In genomic region chr12:105032703-105033357, GRCh38 we compare ENCODE assay signal across 20 cellular contexts.
"Had no signal": no experiment of that assay in that cellular context is flagged by ENCODE, and none has a peak within 500 bp of the region (broad histone marks: within the 10 kb centered on the region; RNA-seq: fewer than 3 reads in every experiment).

No MANE protein-coding gene starts in this region.

- H3K9me3 ChIP-seq: left lung had no signal

- H3K27ac Mint-ChIP-seq: activated CD4-positive, alpha-beta T cell treated with anti-CD3 and anti-CD28 coated beads, Interleukin-2, amount 10 ng/mL, durations not matched to agents 7 days and 5 days; activated CD8-positive, alpha-beta memory T cell treated with anti-CD3 and anti-CD28 coated beads, Interleukin-2, amount 10 ng/mL, durations not matched to agents 7 days and 5 days; brain; memory B cell; natural killer cell treated with Interleukin-12 subunit alpha and Interleukin-12 subunit beta and Interleukin-15 and Interleukin-18, amount 100 ng/mL, for 72 hours; type B pancreatic cell; WTC11 had no signal

- H3K4me1 Mint-ChIP-seq: brain, WTC11 had no signal

- H3K27me3 Mint-ChIP-seq: activated CD4-positive, alpha-beta T cell treated with anti-CD3 and anti-CD28 coated beads, Interleukin-2, amount 10 ng/mL, durations not matched to agents 7 days and 5 days; activated CD8-positive, alpha-beta memory T cell treated with anti-CD3 and anti-CD28 coated beads, Interleukin-2, amount 10 ng/mL, durations not matched to agents 7 days and 5 days; activated T-cell treated with anti-CD3 and anti-CD28 coated beads, Interleukin-2, amount 50 U/mL, for 24 hours; brain; memory B cell; natural killer cell treated with Interleukin-12 subunit alpha and Interleukin-12 subunit beta and Interleukin-15 and Interleukin-18, amount 100 ng/mL, for 72 hours; type B pancreatic cell had no signal

- H3K4me3 ChIP-seq: left lung, SK-N-MC had no signal

- H3K36me3 Mint-ChIP-seq: memory B cell; natural killer cell treated with Interleukin-12 subunit alpha and Interleukin-12 subunit beta and Interleukin-15 and Interleukin-18, amount 100 ng/mL, for 72 hours had no signal

- DNase-seq: activated CD4-positive, alpha-beta T cell treated with anti-CD3 and anti-CD28 coated beads, Interleukin-2, amount 10 ng/mL, durations not matched to agents 7 days and 5 days; activated CD8-positive, alpha-beta memory T cell treated with anti-CD3 and anti-CD28 coated beads, Interleukin-2, amount 10 ng/mL, durations not matched to agents 7 days and 5 days; activated effector memory CD4-positive, alpha-beta T cell treated with anti-CD3 and anti-CD28 coated beads, Interleukin-2, amount 50 U/mL, for 16 hours; activated T-cell treated with anti-CD3 and anti-CD28 coated beads, Interleukin-2, amount 50 U/mL, for 24 hours; cerebellar nuclear complex; dermis blood vessel endothelial cell; erythroblast; foreskin keratinocyte; left lung; stimulated activated CD4-positive, alpha-beta T cell treated with anti-CD3 and anti-CD28 coated beads, Interleukin-2, amount 100 ng/mL, for 24 hours; stimulated activated naive CD4-positive, alpha-beta T cell; substantia nigra; T-helper 1 cell had no signal

- H3K27ac ChIP-seq: foreskin keratinocyte, left lung, SK-N-MC had no signal

- H3K4me1 ChIP-seq: left lung had no signal

- H3K4me3 Mint-ChIP-seq: activated CD4-positive, alpha-beta T cell treated with anti-CD3 and anti-CD28 coated beads, Interleukin-2, amount 10 ng/mL, durations not matched to agents 7 days and 5 days; activated CD8-positive, alpha-beta memory T cell treated with anti-CD3 and anti-CD28 coated beads, Interleukin-2, amount 10 ng/mL, durations not matched to agents 7 days and 5 days; activated T-cell treated with anti-CD3 and anti-CD28 coated beads, Interleukin-2, amount 50 U/mL, for 24 hours; brain; memory B cell; natural killer cell treated with Interleukin-12 subunit alpha and Interleukin-12 subunit beta and Interleukin-15 and Interleukin-18, amount 100 ng/mL, for 72 hours; type B pancreatic cell; WTC11 had no signal

- ATAC-seq: activated CD8-positive, alpha-beta memory T cell treated with anti-CD3 and anti-CD28 coated beads, Interleukin-2, amount 10 ng/mL, durations not matched to agents 7 days and 5 days; foreskin keratinocyte; left lung; natural killer cell treated with Interleukin-12 subunit alpha and Interleukin-12 subunit beta and Interleukin-15 and Interleukin-18, amount 100 ng/mL, for 72 hours; sciatic nerve; WTC11 had no signal

- H3K27me3 ChIP-seq: foreskin keratinocyte, left lung had no signal

- H3K9me3 Mint-ChIP-seq: activated T-cell treated with anti-CD3 and anti-CD28 coated beads, Interleukin-2, amount 50 U/mL, for 24 hours; brain; memory B cell; natural killer cell treated with Interleukin-12 subunit alpha and Interleukin-12 subunit beta and Interleukin-15 and Interleukin-18, amount 100 ng/mL, for 72 hours; type B pancreatic cell; WTC11 had no signal
